In genomic region chr14:51978566-51979398, GRCh38 we compare ENCODE assay signal across 9 cellular contexts. TPM values are rescaled to one million over a fixed set of nuclear protein-coding genes. Genes with fewer than 3 reads are reported as not detected.
DNase-seq lines count a peak whose midpoint lies in the region; ATAC-seq, FAIRE-seq and TF ChIP-seq lines count a peak whose summit lies in the region.
"Had no signal": no experiment of that assay in that cellular context is flagged by ENCODE, and none has a peak within 500 bp of the region (broad histone marks: within the 10 kb centered on the region; RNA-seq: fewer than 3 reads in every experiment).

No MANE protein-coding gene starts in this region.

- no peak overlapping the region for H3K9ac ChIP-seq in kidney (ENCODE audit: low read length in 2 of 2)

- TF ChIP-seq CTCF in activated B cell treated with CpG ODN at 0.5 μM for 24 hours (IDR thresholded peaks at IDR 0.05) (peak; percentile 37), bronchial epithelial cell (IDR thresholded peaks at IDR 0.05; ENCODE audit: insufficient read depth, low read length, severe bottlenecking) (peak; percentile 82), kidney (IDR thresholded peaks at IDR 0.05; ENCODE audit: borderline replicate concordance, extremely low read depth, insufficient read depth) (peak; percentile 90)

- no peaks in the 10 kb centered on the region for H3K4me1 ChIP-seq in kidney (ENCODE audit: control insufficient read depth in 1 of 2, insufficient read depth in 1 of 2, low read depth in 1 of 2, low read length in 2 of 2)

- POLR2A ChIA-PET in activated B cell treated with CpG ODN at 0.5 μM for 24 hours (lab: Charles Lee): no interaction called here

- H3K36me3 ChIP-seq in bronchial epithelial cell (ENCODE audit: control insufficient read depth, insufficient read depth, low read length) (no peaks in the 10 kb centered on the region), kidney (ENCODE audit: control insufficient read depth in 1 of 2, insufficient read depth in 2 of 2, low read length in 2 of 2) (no peaks in the 10 kb centered on the region)

- CTCF ChIA-PET in activated B cell treated with CpG ODN at 0.5 μM for 24 hours (lab: Charles Lee): interaction anchor here (0.6 to 4.7 kb wide), 20 partner anchors 10 to 821 kb away, joined by 3 to 42 read pairs (median 5); partner anchors contain the start of genes GNG2, NID2 and RTRAF

- ATAC-seq in HG02973 (IDR thresholded peaks at IDR 0.05; ENCODE audit: unreplicated experiment) (peak; percentile 57), activated B cell treated with CpG ODN at 0.5 μM for 24 hours (ENCODE audit: low read depth) (peak; percentile 75)

- no peak overlapping the region for H3K27ac ChIP-seq in kidney (ENCODE audit: low read depth in 2 of 2, low read length in 2 of 2)
- H3K27ac ChIP-seq: epithelial cell of prostate had no signal

- H3K9me3 Mint-ChIP-seq in activated B cell treated with CpG ODN at 0.5 μM for 24 hours: peaks cover 3% of the 10 kb centered on the region

- H3K4me1 Mint-ChIP-seq in activated B cell treated with CpG ODN at 0.5 μM for 24 hours: peaks cover 6% of the 10 kb centered on the region

- no peak overlapping the region for H3K4me3 Mint-ChIP-seq in activated B cell treated with CpG ODN at 0.5 μM for 24 hours

- peaks cover 5% of the 10 kb centered on the region for H3K27me3 ChIP-seq in bronchial epithelial cell (ENCODE audit: control insufficient read depth, insufficient read depth, low read length)

- H3K27ac Mint-ChIP-seq in activated B cell treated with CpG ODN at 0.5 μM for 24 hours: no peak overlapping the region

- no peaks in the 10 kb centered on the region for H3K27me3 Mint-ChIP-seq in activated B cell treated with CpG ODN at 0.5 μM for 24 hours

- intact Hi-C loops in activated B cell treated with CpG ODN at 0.5 μM for 24 hours (cut with micrococcal nuclease): loop anchor here (1.0 to 5.0 kb wide), 7 partner anchors 36 to 695 kb away; partner anchors contain the start of gene GNG2
- intact Hi-C loops in kidney (cut with DNase I): no loop called here

- FAIRE-seq in bronchial epithelial cell (lab: Jason Lieb, UNC) (no peak), kidney (lab: Jason Lieb, UNC) (peak; percentile 29)

- no peaks in the 10 kb centered on the region for H3K36me3 Mint-ChIP-seq in activated B cell treated with CpG ODN at 0.5 μM for 24 hours (ENCODE audit: low read depth)

- DNase-seq in EH (ENCODE audit: low read depth) (peak; percentile 79), NCI-H2227 (lab: John Stamatoyannopoulos, UW; ENCODE audit: unreplicated experiment) (peak; percentile 85), activated B cell treated with CpG ODN at 0.5 μM for 24 hours (peak; percentile 68), bronchial epithelial cell (ENCODE audit: low read depth) (peak; percentile 71), kidney (peak; percentile 82), mesenteric fat pad (ENCODE audit: low spot score) (no peak)
- DNase-seq in stimulated activated CD4-positive, alpha-beta T cell treated with anti-CD3 and anti-CD28 coated beads, Interleukin-1b, Interleukin-23, amount 100 ng/mL, for 48 hours: peak; percentile 78

- H3K4me3 ChIP-seq in bronchial epithelial cell (ENCODE audit: low read depth, low read length) (no peak overlapping the region), kidney (ENCODE audit: low read length in 2 of 2) (no peak overlapping the region)

- H3K9me3 ChIP-seq in kidney (ENCODE audit: control insufficient read depth in 1 of 2, low read length in 2 of 2): no peaks in the 10 kb centered on the region

RNA-seq across cellular contexts. Expression of gene RTRAF, which starts 10.6 kb away (rescaled TPM):
- 160 and 163 TPM in 2 replicates for total RNA-seq in activated B cell treated with CpG ODN at 0.5 μM for 24 hours
- total RNA-seq in bronchial epithelial cell: 54.8 and 69.2 TPM in 2 replicates
- total RNA-seq in kidney: 116 TPM
- polyA plus RNA-seq in kidney (ENCODE audit: insufficient read depth, low read depth, low replicate concordance): 250 TPM
- 140 TPM for total RNA-seq in mesenteric fat pad

Comparison
In these comparisons a context has a peak if more than half of its experiments do, and no peak if none do; other contexts are left out.
1. CTCF ChIP-seq: peak in every context shown above with its lines; median percentile 90 in kidney; 82 in bronchial epithelial cell; 37 in activated B cell treated with CpG ODN at 0.5 μM for 24 hours.